Comparison of ENCODE assay signal across 19 cellular contexts in genomic region chr12:53506450-53506785, GRCh38. TPM values are rescaled to one million over a fixed set of nuclear protein-coding genes. Genes with fewer than 3 reads are reported as not detected.
DNase-seq lines count a peak whose midpoint lies in the region; ATAC-seq and TF ChIP-seq lines count a peak whose summit lies in the region.
"Had no signal": no experiment of that assay in that cellular context is flagged by ENCODE, and none has a peak within 500 bp of the region (broad histone marks: within the 10 kb centered on the region; RNA-seq: fewer than 3 reads in every experiment).

No MANE protein-coding gene starts in this region.

- POLR2A ChIA-PET in PC-3 (lab: Charles Lee; ENCODE audit: unreplicated experiment), result no interaction called here

- H3K36me3 ChIP-seq in ACC112 (ENCODE audit: insufficient read depth, low read length) (peaks cover 5% of the 10 kb centered on the region; the same call in 1 of the 2 replicates), PC-3 (ENCODE audit: low read depth, low read length) (peaks cover 21% of the 10 kb centered on the region; the same call in 1 of the 2 replicates), osteoblast (ENCODE audit: insufficient read depth, low read length) (peaks cover 34% of the 10 kb centered on the region)

- H3K4me2 ChIP-seq in PC-3 (ENCODE audit: low read length) (no peak overlapping the region), osteoblast (ENCODE audit: insufficient read depth, low read length) (peak overlapping the region; percentile 7)

- no TSS peak for BruUV-seq in PC-3 (replicated peaks; lab: Mats Ljungman, UMichigan)

- H3K79me2 ChIP-seq in ACC112 (ENCODE audit: control insufficient read depth, insufficient read depth, low read length, unreplicated experiment) (peaks cover 17% of the 10 kb centered on the region), PC-3 (ENCODE audit: low read length) (peaks cover 26% of the 10 kb centered on the region), osteoblast (ENCODE audit: insufficient read depth, low read length) (peaks cover 23% of the 10 kb centered on the region)

- CTCF ChIA-PET in PC-3 (lab: Charles Lee), result interaction anchor here (0.6 kb wide), 1 partner anchor 116 kb away, joined by 5 read pairs; no protein-coding TSS in a partner anchor

- no peak overlapping the region for H3K9ac ChIP-seq in PC-3 (ENCODE audit: low read length)

- H3K9me3 ChIP-seq in PC-3 (ENCODE audit: low read length) (no peaks in the 10 kb centered on the region), osteoblast (ENCODE audit: low read depth, low read length) (no peaks in the 10 kb centered on the region)
- H3K9me3 ChIP-seq: BE2C had no signal

- no peaks in the 10 kb centered on the region for H4K20me1 ChIP-seq in PC-3 (ENCODE audit: low read length)
- H4K20me1 ChIP-seq in osteoblast (ENCODE audit: insufficient read depth, low read length), result peaks cover 3% of the 10 kb centered on the region

- no peaks in the 10 kb centered on the region for H3F3A ChIP-seq in PC-3 (ENCODE audit: low read length, unreplicated experiment)

- no peak overlapping the region for H3K4me3 ChIP-seq in ACC112 (ENCODE audit: low read depth, low read length)
- H3K4me3 ChIP-seq in PC-3 (ENCODE audit: low read length), result no peak overlapping the region
- no peak overlapping the region for H3K4me3 ChIP-seq in coronary artery
- no peak overlapping the region for H3K4me3 ChIP-seq in osteoblast (ENCODE audit: insufficient read depth, low read length)

- TF ChIP-seq CTCF in PC-3 (conservative IDR thresholded peaks at IDR 0.05; ENCODE audit: low read depth, low read length) (no peak), coronary artery (IDR thresholded peaks at IDR 0.05) (no peak), osteoblast (IDR thresholded peaks at IDR 0.05; ENCODE audit: extremely low read depth, low read depth, low read length) (no peak)

- H2AFZ ChIP-seq in ACC112 (ENCODE audit: low read length, unreplicated experiment) (no peak overlapping the region), PC-3 (ENCODE audit: low read length) (no peak overlapping the region), osteoblast (ENCODE audit: low read length) (no peak overlapping the region)

- H3K27me3 ChIP-seq in ACC112 (ENCODE audit: insufficient read depth, low read length), result no peaks in the 10 kb centered on the region
- H3K27me3 ChIP-seq in PC-3 (ENCODE audit: low read length), result no peaks in the 10 kb centered on the region
- H3K27me3 ChIP-seq in osteoblast (ENCODE audit: insufficient read depth, low read length), result no peaks in the 10 kb centered on the region
- H3K27me3 ChIP-seq: BE2C had no signal

- DNase-seq in PC-3 (no peak), coronary artery (ENCODE audit: low spot score) (no peak), osteoblast (ENCODE audit: insufficient read length, low spot score, missing footprints) (no peak), COLO829 (ENCODE audit: low spot score) (no peak), UCSD-AML1 (lab: John Stamatoyannopoulos, UW; ENCODE audit: unreplicated experiment) (no peak), OCI-M1 (lab: John Stamatoyannopoulos, UW) (no peak), SK-N-DZ (ENCODE audit: low spot score) (no peak)
- DNase-seq: BE2C; CD8-positive, alpha-beta T cell; KBM-7; NCI-H1048; NCI-H1694; NCI-H446 treated with DMSO at 0.1 percent for 48 hours; NCI-H774; Right ventricle myocardium superior had no signal

- intact Hi-C loops in PC-3 (cut with micrococcal nuclease), result no loop called here

- peak; percentile 5 for ATAC-seq in PC-3
- ATAC-seq: CD8-positive, alpha-beta T cell; Panc1 had no signal

- H3K4me1 ChIP-seq in ACC112 (ENCODE audit: control insufficient read depth, insufficient read depth, low read length, unreplicated experiment) (peaks cover 40% of the 10 kb centered on the region), PC-3 (ENCODE audit: insufficient read depth, low read length) (peaks cover 28% of the 10 kb centered on the region), osteoblast (ENCODE audit: insufficient read depth, low read length) (peaks cover 58% of the 10 kb centered on the region)

- no peaks in the 10 kb centered on the region for H3K9me2 ChIP-seq in PC-3 (replicated peaks; ENCODE audit: low read length)

- H3K27ac ChIP-seq in ACC112 (ENCODE audit: low read depth, low read length) (0 out of 2 replicates have a peak overlapping the region, but pooled peaks have one; percentile 74), PC-3 (ENCODE audit: low read length) (peak overlapping the region; percentile 23; the same call in 1 of the 2 replicates), coronary artery (peak overlapping the region; percentile 42 to 99), osteoblast (ENCODE audit: low read depth, low read length) (peak overlapping the region; percentile 82)

RNA-seq across cellular contexts. Expression of gene NPFF, which starts 0.9 kb away (rescaled TPM):
- total RNA-seq in PC-3 (2014; rRNA removed), result not detected in 2 replicates
- not detected in 2 replicates for total RNA-seq in osteoblast
- not detected in 2 replicates for polyA plus RNA-seq in SK-N-DZ (2014; cell fraction: cytosol; rRNA removed)
- polyA plus RNA-seq in SK-N-DZ (2014; cell fraction: nucleus; rRNA removed), result not detected in 2 replicates
- total RNA-seq: A673; CD8-positive, alpha-beta T cell; H4; Right ventricle myocardium superior had no signal

RNA-seq across cellular contexts. Expression of gene TARBP2, which starts 5.3 kb away (rescaled TPM):
- 82.0 and 98.9 TPM in 2 replicates for total RNA-seq in PC-3 (2014; rRNA removed)
- total RNA-seq in osteoblast, result 33.0 and 35.5 TPM in 2 replicates
- polyA plus RNA-seq in SK-N-DZ (2014; cell fraction: cytosol; rRNA removed), result 81.3 and 95.8 TPM in 2 replicates
- 217 and 237 TPM in 2 replicates for polyA plus RNA-seq in SK-N-DZ (2014; cell fraction: nucleus; rRNA removed)

RNA-seq across cellular contexts. Expression of gene MAP3K12, which starts 7.2 kb away (rescaled TPM):
- 8.5 and 9.6 TPM in 2 replicates for total RNA-seq in PC-3 (2014; rRNA removed)
- total RNA-seq in osteoblast, result 49.6 and 51.9 TPM in 2 replicates
- polyA plus RNA-seq in SK-N-DZ (2014; cell fraction: cytosol; rRNA removed), result 20.8 and 22.1 TPM in 2 replicates
- 56.6 and 82.8 TPM in 2 replicates for polyA plus RNA-seq in SK-N-DZ (2014; cell fraction: nucleus; rRNA removed)

RNA-seq across cellular contexts. Expression of gene PCBP2, which starts 54.5 kb away (rescaled TPM):
- 204 and 306 TPM in 2 replicates for total RNA-seq in PC-3 (2014; rRNA removed)
- total RNA-seq in osteoblast, result 247 and 293 TPM in 2 replicates
- 319 and 354 TPM in 2 replicates for polyA plus RNA-seq in SK-N-DZ (2014; cell fraction: cytosol; rRNA removed)
- polyA plus RNA-seq in SK-N-DZ (2014; cell fraction: nucleus; rRNA removed), result 451 and 689 TPM in 2 replicates

Comparison
In these comparisons a context has a peak if more than half of its experiments do, and no peak if none do; other contexts are left out.
1. H3K27ac ChIP-seq: peak in every context shown above with its lines; median percentile 82 in osteoblast; 74 in ACC112; 70 in coronary artery; 23 in PC-3.